In genomic region chr7:38160003-38160571, GRCh38 we compare ENCODE assay signal across 24 cellular contexts. TPM values are rescaled to one million over a fixed set of nuclear protein-coding genes. Genes with fewer than 3 reads are reported as not detected.
A peak's percentile ranks its signal among the peaks of the same experiment; 100 is the strongest.
DNase-seq lines count a peak whose midpoint lies in the region; ATAC-seq and TF ChIP-seq lines count a peak whose summit lies in the region.
"Had no signal": no experiment of that assay in that cellular context is flagged by ENCODE, and none has a peak within 500 bp of the region (broad histone marks: within the 10 kb centered on the region; RNA-seq: fewer than 3 reads in every experiment).

No MANE protein-coding gene starts in this region.

- TF ChIP-seq POLR2A in gastrocnemius medialis (IDR thresholded peaks at IDR 0.05): no peak

- no peak overlapping the region for H3K27ac Mint-ChIP-seq in activated CD4-positive, alpha-beta T cell treated with anti-CD3 and anti-CD28 coated beads, Interleukin-2, amount 10 ng/mL, durations not matched to agents 24 days and 14 days
- H3K27ac Mint-ChIP-seq: CD4-positive, CD25-positive, alpha-beta regulatory T cell had no signal

- no peaks in the 10 kb centered on the region for H3F3A ChIP-seq in SK-N-SH (replicated peaks; ENCODE audit: insufficient read depth)

- no peak overlapping the region for H3K4me3 Mint-ChIP-seq in activated CD4-positive, alpha-beta T cell treated with anti-CD3 and anti-CD28 coated beads, Interleukin-2, amount 10 ng/mL, durations not matched to agents 24 days and 14 days
- H3K4me3 Mint-ChIP-seq: CD4-positive, CD25-positive, alpha-beta regulatory T cell had no signal

- no peaks in the 10 kb centered on the region for H3K9me3 ChIP-seq in SK-N-SH
- H3K9me3 ChIP-seq in hepatocyte (ENCODE audit: low read depth): no peaks in the 10 kb centered on the region
- no peaks in the 10 kb centered on the region for H3K9me3 ChIP-seq in gastrocnemius medialis
- H3K9me3 ChIP-seq: SJSA1 had no signal

- POLR2A ChIA-PET in SK-N-SH (lab: Yijun Ruan, JAX): interaction anchor here (0.8 kb wide), 1 partner anchor 18 kb away, joined by 3 read pairs; the partner anchor contains the start of gene STARD3NL

- no peak for TF ChIP-seq RAD21 in SK-N-SH (IDR thresholded peaks at IDR 0.05; ENCODE audit: low read length)

- H2AFZ ChIP-seq in SK-N-SH (ENCODE audit: low read depth) (no peak overlapping the region), hepatocyte (no peak overlapping the region)

- H3K36me3 Mint-ChIP-seq in activated CD4-positive, alpha-beta T cell treated with anti-CD3 and anti-CD28 coated beads, Interleukin-2, amount 10 ng/mL, durations not matched to agents 24 days and 14 days (ENCODE audit: low read depth): no peaks in the 10 kb centered on the region
- H3K36me3 Mint-ChIP-seq: CD4-positive, CD25-positive, alpha-beta regulatory T cell had no signal

- H3K27ac ChIP-seq in SK-N-SH (ENCODE audit: low read depth in 2 of 2, low read length in 1 of 2) (no peak overlapping the region), hepatocyte (peak overlapping the region; percentile 64), gastrocnemius medialis (no peak overlapping the region)
- H3K27ac ChIP-seq: SJSA1 had no signal

- CTCF ChIA-PET in SK-N-SH (lab: Yijun Ruan, JAX): interaction anchor here (0.7 to 2.9 kb wide), 5 partner anchors 52 to 175 kb away, joined by 3 to 9 read pairs (median 7); no protein-coding TSS in a partner anchor

- H3K4me1 ChIP-seq in SK-N-SH (ENCODE audit: control insufficient read depth in 1 of 2, insufficient read depth in 2 of 2, low read depth in 1 of 2, low read length in 1 of 2) (peaks cover 0 to 3% of the 10 kb centered on the region in 2 experiments; a peak in 1 of 4 replicates), hepatocyte (ENCODE audit: insufficient read depth) (peaks cover 10% of the 10 kb centered on the region), gastrocnemius medialis (no peaks in the 10 kb centered on the region)
- H3K4me1 ChIP-seq: SJSA1 had no signal

- H3K4me1 Mint-ChIP-seq in activated CD4-positive, alpha-beta T cell treated with anti-CD3 and anti-CD28 coated beads, Interleukin-2, amount 10 ng/mL, durations not matched to agents 24 days and 14 days: no peaks in the 10 kb centered on the region
- H3K4me1 Mint-ChIP-seq: CD4-positive, CD25-positive, alpha-beta regulatory T cell had no signal

- TF ChIP-seq CTCF in SK-N-SH (IDR thresholded peaks at IDR 0.05): no peak
- TF ChIP-seq CTCF in hepatocyte (IDR thresholded peaks at IDR 0.05; ENCODE audit: poor library complexity): no peak
- no peak for TF ChIP-seq CTCF in gastrocnemius medialis (IDR thresholded peaks at IDR 0.05 in 4 of 5, conservative IDR thresholded peaks at IDR 0.05 in 1 of 5)

- no peak overlapping the region for H3K4me2 ChIP-seq in SK-N-SH
- H3K4me2 ChIP-seq in hepatocyte: peak overlapping the region; percentile 11

- H3K79me2 ChIP-seq in SK-N-SH (ENCODE audit: insufficient read depth) (no peaks in the 10 kb centered on the region), hepatocyte (no peaks in the 10 kb centered on the region)

- ATAC-seq in SK-N-SH treated with all-trans-retinoic acid at 6 μM for 48 hours: no peak; the same call in 2 of the 3 replicates
- no peak for ATAC-seq in gastrocnemius medialis
- ATAC-seq in HG03378 (IDR thresholded peaks at IDR 0.05; ENCODE audit: unreplicated experiment): no peak
- ATAC-seq: Right ventricle myocardium inferior had no signal

- H3K9me2 ChIP-seq in SK-N-SH (peaks cover 5% of the 10 kb centered on the region; the same call in 1 of the 2 replicates), hepatocyte (replicated peaks; ENCODE audit: insufficient read depth) (no peaks in the 10 kb centered on the region)

- DNase-seq in SK-N-SH (no peak), SK-N-DZ (ENCODE audit: low spot score) (peak; percentile 63), hepatocyte (ENCODE audit: low spot score) (peak; percentile 49), gastrocnemius medialis (no peak)
- no peak for DNase-seq in activated CD4-positive, alpha-beta T cell treated with anti-CD3 and anti-CD28 coated beads, Interleukin-2, amount 10 ng/mL, durations not matched to agents 24 days and 14 days
- DNase-seq: CD4-positive, CD25-positive, alpha-beta regulatory T cell; EL; GF-D8; GOT3; HCEC 1CT; Kasumi-1; MM.1S; NCI-H1048; NCI-H1417 treated with DMSO at 0.1 percent for 48 hours; NCI-H187; NCI-H2107; NCI-H446 treated with DMSO at 0.1 percent for 48 hours; NCI-H774; OCI-M1; SW 1271 had no signal

- H3K9ac ChIP-seq in SK-N-SH: no peak overlapping the region

- intact Hi-C loops in gastrocnemius medialis (cut with DNase I; ENCODE audit: low total_unique reads): no loop called here
- intact Hi-C loops in activated CD4-positive, alpha-beta T cell treated with anti-CD3 and anti-CD28 coated beads, Interleukin-2, amount 10 ng/mL, durations not matched to agents 24 days and 14 days (cut with micrococcal nuclease): no loop called here

- H3K4me3 ChIP-seq in SK-N-SH (ENCODE audit: low read depth in 2 of 2, low read length in 1 of 2) (no peak overlapping the region), hepatocyte (no peak overlapping the region), gastrocnemius medialis (no peak overlapping the region)
- H3K4me3 ChIP-seq: SJSA1 had no signal

- no peaks in the 10 kb centered on the region for H3K36me3 ChIP-seq in SK-N-SH (replicated peaks in 1 of 2; ENCODE audit: control insufficient read depth in 1 of 2, insufficient read depth in 2 of 2, low read length in 1 of 2)
- H3K36me3 ChIP-seq in hepatocyte (replicated peaks; ENCODE audit: insufficient read depth, low read depth): no peaks in the 10 kb centered on the region
- H3K36me3 ChIP-seq in gastrocnemius medialis: no peaks in the 10 kb centered on the region
- H3K36me3 ChIP-seq: SJSA1 had no signal

- H3K27me3 ChIP-seq in SK-N-SH (ENCODE audit: insufficient read depth) (no peaks in the 10 kb centered on the region; the same call in 1 of the 2 replicates), hepatocyte (no peaks in the 10 kb centered on the region), gastrocnemius medialis (no peaks in the 10 kb centered on the region)

- H3K9me3 Mint-ChIP-seq in activated CD4-positive, alpha-beta T cell treated with anti-CD3 and anti-CD28 coated beads, Interleukin-2, amount 10 ng/mL, durations not matched to agents 24 days and 14 days: no peaks in the 10 kb centered on the region

- WGBS in SK-N-SH (ENCODE audit: low lambda C conversion rate): 24% methylated on average over 5 of the region's 5 CpGs
- 61% methylated on average over 5 of the region's 5 CpGs for WGBS in hepatocyte (ENCODE audit: low lambda C conversion rate, missing lambda C conversion rate)

- in situ Hi-C loops in gastrocnemius medialis (cut with MboI; ENCODE audit: low sequenced_read_pairs in 4 of 4): no loop called here

- H4K20me1 ChIP-seq in SK-N-SH (ENCODE audit: insufficient read depth) (no peaks in the 10 kb centered on the region), hepatocyte (ENCODE audit: insufficient read depth, poor library complexity, severe bottlenecking) (no peaks in the 10 kb centered on the region)

- TF ChIP-seq EP300 in SK-N-SH (IDR thresholded peaks at IDR 0.05; ENCODE audit: borderline replicate concordance in 1 of 2, low read depth in 1 of 2, low read length in 1 of 2): peak in 1 of 2 experiments; percentile 20; a peak in 1 of 4 replicates

- H3K27me3 Mint-ChIP-seq in activated CD4-positive, alpha-beta T cell treated with anti-CD3 and anti-CD28 coated beads, Interleukin-2, amount 10 ng/mL, durations not matched to agents 24 days and 14 days: peaks cover 35% of the 10 kb centered on the region

TF ChIP-seq in SK-N-SH, 30 proteins besides CTCF, POLR2A, EP300 and RAD21:
- no peak for TF ChIP-seq TAF1 (IDR thresholded peaks at IDR 0.05; ENCODE audit: borderline replicate concordance, low read depth, low read length)
- peak; percentile 80 for TF ChIP-seq GATA2 (CRISPR knock-in tag; IDR thresholded peaks at IDR 0.05)

TF ChIP-seq in SK-N-SH treated with all-trans-retinoic acid at 6 μM for 48 hours, 23 proteins besides CTCF, POLR2A, EP300 and RAD21:
- TF ChIP-seq PATZ1 (CRISPR knock-in tag; IDR thresholded peaks at IDR 0.05; ENCODE audit: borderline replicate concordance) (no peak), OSR1 (CRISPR knock-in tag; IDR thresholded peaks at IDR 0.05) (no peak), ZFP3 (CRISPR knock-in tag; IDR thresholded peaks at IDR 0.05) (no peak), BACH2 (CRISPR knock-in tag; IDR thresholded peaks at IDR 0.05; ENCODE audit: borderline replicate concordance) (no peak), ZFP30 (CRISPR knock-in tag; IDR thresholded peaks at IDR 0.05) (no peak), GLIS3 (CRISPR knock-in tag; IDR thresholded peaks at IDR 0.05) (no peak), TCF4 (CRISPR knock-in tag; IDR thresholded peaks at IDR 0.05; ENCODE audit: borderline replicate concordance) (no peak)

RNA-seq across cellular contexts. Expression of gene STARD3NL, which starts 18.0 kb away (rescaled TPM):
- polyA plus RNA-seq in SK-N-SH (2012; rRNA removed) (46.3 and 63.1 TPM in 2 replicates), hepatocyte (50.7 and 65.1 TPM in 2 replicates)
- 77.1 and 82.2 TPM in 2 replicates for polyA plus RNA-seq in SK-N-SH (2012; cell fraction: cytosol; rRNA removed)
- polyA plus RNA-seq in SK-N-SH (2012; cell fraction: nucleus; rRNA removed): 11.7 and 22.2 TPM in 2 replicates
- 88.9 and 106 TPM in 2 replicates for polyA plus RNA-seq in SK-N-DZ (2014; cell fraction: cytosol; rRNA removed)
- polyA plus RNA-seq in SK-N-DZ (2014; cell fraction: nucleus; rRNA removed): 69.4 and 71.9 TPM in 2 replicates
- total RNA-seq in hepatocyte (73.3 and 84.8 TPM in 2 replicates), gastrocnemius medialis (10 to 100 TPM; 18.1 to 22.0 (median 19.7) TPM)
- 27.1 and 27.5 TPM in 2 replicates for total RNA-seq in activated CD4-positive, alpha-beta T cell treated with anti-CD3 and anti-CD28 coated beads, Interleukin-2, amount 10 ng/mL, durations not matched to agents 24 days and 14 days

Comparison
In these comparisons a context has a peak if more than half of its experiments do, and no peak if none do; other contexts are left out.
1. DNase-seq: peak in SK-N-DZ (single experiment) and hepatocyte (single experiment); none in SK-N-SH (single experiment), gastrocnemius medialis (0 of 2) and activated CD4-positive, alpha-beta T cell treated with anti-CD3 and anti-CD28 coated beads, Interleukin-2, amount 10 ng/mL, durations not matched to agents 24 days and 14 days (single experiment).